ENCODE assay signal across 8 cellular contexts in genomic region chr14:94132285-94132887, GRCh38. TPM values are rescaled to one million over a fixed set of nuclear protein-coding genes. Genes with fewer than 3 reads are reported as not detected.
DNase-seq lines count a peak whose midpoint lies in the region; ATAC-seq and TF ChIP-seq lines count a peak whose summit lies in the region.

No MANE protein-coding gene starts in this region.

- no peak overlapping the region for H3K4me3 ChIP-seq in IMR-90 (ENCODE audit: insufficient read depth, low read depth, low read length)
- no peak overlapping the region for H3K4me3 ChIP-seq in OCI-LY3 (ENCODE audit: low read length)
- H3K4me3 ChIP-seq in fibroblast of villous mesenchyme (ENCODE audit: low read depth, low read length) = no peak overlapping the region

- H4K8ac ChIP-seq in IMR-90 (ENCODE audit: low read depth in 2 of 2, low read length in 2 of 2) = no peak overlapping the region

- no peak overlapping the region for H3K14ac ChIP-seq in IMR-90 (replicated peaks; ENCODE audit: low read depth, low read length)

- H3K4me1 Mint-ChIP-seq in activated T-cell treated with anti-CD3 and anti-CD28 coated beads, Interleukin-2, amount 50 U/mL, for 72 hours (ENCODE audit: low read depth) = peaks cover 18% of the 10 kb centered on the region

- H2AFZ ChIP-seq in IMR-90 (replicated peaks; ENCODE audit: low read length, poor library complexity) (no peak overlapping the region), OCI-LY3 (ENCODE audit: low read depth, low read length) (no peak overlapping the region)

- ATAC-seq in IMR-90 (ENCODE audit: low read depth) = no peak
- ATAC-seq in activated T-cell treated with anti-CD3 and anti-CD28 coated beads, Interleukin-2, amount 50 U/mL, for 72 hours (replicated peaks in 1 of 2) = peak in 1 of 2 donors; percentile 22

- peaks cover 0 to 14% of the 10 kb centered on the region in 2 experiments; a peak in 1 of 4 replicates for H3K79me1 ChIP-seq in IMR-90 (ENCODE audit: low read depth in 1 of 2, low read length in 2 of 2)

- no CpG with 5 or more reads among the region's 4 CpGs for WGBS in IMR-90 (ENCODE audit: extremely low coverage in 2 of 2, insufficient read length in 1 of 2), 2 experiments

- in situ Hi-C loops in IMR-90 (cut with MboI; ENCODE audit: low sequenced_read_pairs) = loop anchor here (10.0 kb wide), 1 partner anchor 188 kb away; no protein-coding TSS in a partner anchor

- H3K4ac ChIP-seq in IMR-90 (ENCODE audit: low read depth, low read length) = no peak overlapping the region

- POLR2A ChIA-PET in IMR-90 (lab: Charles Lee; ENCODE audit: unreplicated experiment) = no interaction called here

- H4K20me1 ChIP-seq in IMR-90 (ENCODE audit: insufficient read depth, low read length) = no peaks in the 10 kb centered on the region
- H4K20me1 ChIP-seq in OCI-LY3 (ENCODE audit: insufficient read depth, low read length) = no peaks in the 10 kb centered on the region

- H2AK5ac ChIP-seq in IMR-90 (ENCODE audit: low read depth, low read length) = no peak overlapping the region

- peaks cover 4 to 5% of the 10 kb centered on the region in 2 donors for H3K36me3 Mint-ChIP-seq in activated T-cell treated with anti-CD3 and anti-CD28 coated beads, Interleukin-2, amount 50 U/mL, for 72 hours (ENCODE audit: insufficient read depth in 2 of 2)

- intact Hi-C loops in IMR-90 (cut with micrococcal nuclease) = loop anchor here (5.0 kb wide), 1 partner anchor 355 kb away; no protein-coding TSS in a partner anchor

- no peak overlapping the region for H2AK9ac ChIP-seq in IMR-90 (replicated peaks; ENCODE audit: low read depth, low read length, poor library complexity)

- BruUV-seq in IMR-90 (replicated peaks; lab: Mats Ljungman, UMichigan) = no TSS peak

- H3K4me2 ChIP-seq in IMR-90 (ENCODE audit: low read depth, low read length) = no peak overlapping the region
- peak overlapping the region; percentile 18; the same call in 1 of the 2 replicates for H3K4me2 ChIP-seq in OCI-LY3 (ENCODE audit: low read length)

- H3K23ac ChIP-seq in IMR-90 (ENCODE audit: low read depth, low read length) = no peak overlapping the region

- no peak overlapping the region for H2BK15ac ChIP-seq in IMR-90 (ENCODE audit: low read depth, low read length)

- H2BK120ac ChIP-seq in IMR-90 (ENCODE audit: low read depth, low read length) = no peak overlapping the region

- peaks cover 5% of the 10 kb centered on the region in 2 donors for H3K9me3 Mint-ChIP-seq in activated T-cell treated with anti-CD3 and anti-CD28 coated beads, Interleukin-2, amount 50 U/mL, for 72 hours

- peaks cover 5% of the 10 kb centered on the region; the same call in 1 of the 2 replicates for H3K9me1 ChIP-seq in IMR-90 (ENCODE audit: insufficient read depth, low read length)

- H3K4me3 Mint-ChIP-seq in activated T-cell treated with anti-CD3 and anti-CD28 coated beads, Interleukin-2, amount 50 U/mL, for 72 hours = no peak overlapping the region

- H3K9ac ChIP-seq in IMR-90 (ENCODE audit: low read depth, low read length) (no peak overlapping the region), OCI-LY3 (ENCODE audit: low read length) (no peak overlapping the region)

- H3K56ac ChIP-seq in IMR-90 (ENCODE audit: extremely low read depth, insufficient read depth, low read length) = no peak overlapping the region

- H3K27me3 ChIP-seq in IMR-90 (ENCODE audit: control insufficient read depth, insufficient read depth, low read length) = no peaks in the 10 kb centered on the region; the same call in 1 of the 2 replicates
- 0 out of 2 replicates have a peak, but pooled peaks cover 5% of the 10 kb centered on the region for H3K27me3 ChIP-seq in OCI-LY3 (ENCODE audit: low read depth, low read length)

- TF ChIP-seq RAD21 in IMR-90 (IDR thresholded peaks at IDR 0.05; ENCODE audit: low read length) = peak; percentile 59

- no peak overlapping the region for H4K91ac ChIP-seq in IMR-90 (ENCODE audit: insufficient read depth, low read depth, low read length)

- H3K18ac ChIP-seq in IMR-90 (ENCODE audit: low read depth, low read length) = no peak overlapping the region

- H3K27ac Mint-ChIP-seq in activated T-cell treated with anti-CD3 and anti-CD28 coated beads, Interleukin-2, amount 50 U/mL, for 72 hours = peak overlapping the region; percentile 40

- no peak overlapping the region for H2BK5ac ChIP-seq in IMR-90 (ENCODE audit: low read depth, low read length, poor library complexity, severe bottlenecking)

- dilution Hi-C loops in IMR-90 (cut with HindIII; ENCODE audit: low sequenced_read_pairs, unreplicated experiment) = no loop called here

- H4K5ac ChIP-seq in IMR-90 (ENCODE audit: low read depth, low read length) = no peak overlapping the region

- H3K36me3 ChIP-seq in IMR-90 (ENCODE audit: control insufficient read depth, insufficient read depth, low read length) (peaks cover 4% of the 10 kb centered on the region; the same call in 1 of the 2 replicates), OCI-LY3 (replicated peaks; ENCODE audit: low read depth, low read length) (no peaks in the 10 kb centered on the region)

- TF ChIP-seq POLR2A in IMR-90 (IDR thresholded peaks at IDR 0.05; ENCODE audit: low read depth, low read length) = no peak

- DNase-seq in NCI-H2029 treated with DMSO at 0.1 percent for 48 hours (lab: John Stamatoyannopoulos, UW) (peak; percentile 49), NCI-H2029 (lab: John Stamatoyannopoulos, UW) (no peak), IMR-90 (peak; percentile 70), fibroblast of villous mesenchyme (ENCODE audit: low read depth) (peak; percentile 75), putamen (ENCODE audit: low spot score) (peak; percentile 74), occipital lobe (lab: John Stamatoyannopoulos, UW) (no peak)
- DNase-seq in activated T-cell treated with anti-CD3 and anti-CD28 coated beads, Interleukin-2, amount 50 U/mL, for 72 hours = peak; percentile 51 to 77

- H2BK20ac ChIP-seq in IMR-90 (ENCODE audit: low read depth, low read length) = no peak overlapping the region

- TF ChIP-seq CTCF in IMR-90 (conservative IDR thresholded peaks at IDR 0.05; ENCODE audit: low read depth, low read length) (peak; percentile 73), OCI-LY3 (IDR thresholded peaks at IDR 0.05; ENCODE audit: low read depth, low read length) (peak; percentile 86), fibroblast of villous mesenchyme (IDR thresholded peaks at IDR 0.05; ENCODE audit: insufficient read depth, low read depth, low read length) (peak; percentile 75)

- peaks cover 21% of the 10 kb centered on the region for H3K27me3 Mint-ChIP-seq in activated T-cell treated with anti-CD3 and anti-CD28 coated beads, Interleukin-2, amount 50 U/mL, for 72 hours (ENCODE audit: low read depth)

- CTCF ChIA-PET in IMR-90 (lab: Yijun Ruan, JAX) = interaction anchor here (0.5 to 2.0 kb wide), 12 partner anchors 8 to 1378 kb away, joined by 3 to 13 read pairs (median 4); partner anchors contain the start of gene OTUB2

- no peak overlapping the region for H3K27ac ChIP-seq in IMR-90 (ENCODE audit: insufficient read depth, low read length)
- H3K27ac ChIP-seq in OCI-LY3 (ENCODE audit: low read length) = no peak overlapping the region

- peaks cover 5% of the 10 kb centered on the region for H3K4me1 ChIP-seq in IMR-90 (ENCODE audit: control insufficient read depth, insufficient read depth, low read length)
- H3K4me1 ChIP-seq in OCI-LY3 (ENCODE audit: low read length) = peaks cover 13% of the 10 kb centered on the region

- H3K9me3 ChIP-seq in IMR-90 (ENCODE audit: control insufficient read depth, insufficient read depth, low read length) (peaks cover 2% of the 10 kb centered on the region; the same call in 1 of the 2 replicates), OCI-LY3 (ENCODE audit: insufficient read depth, low read length) (no peaks in the 10 kb centered on the region)

- no peaks in the 10 kb centered on the region for H3K79me2 ChIP-seq in OCI-LY3 (ENCODE audit: low read length)

TF ChIP-seq in IMR-90, 13 proteins besides CTCF, POLR2A, EP300 and RAD21 (continues in another document):
- peak; percentile 46 for TF ChIP-seq SMC3 (IDR thresholded peaks at IDR 0.05; ENCODE audit: low read depth, low read length)

RNA-seq across cellular contexts. Expression of gene IFI27L2, which starts 3.0 kb away (rescaled TPM):
- 43.0 and 111 TPM in 2 replicates for total RNA-seq in IMR-90 (2012; rRNA removed)
- 187 and 261 TPM in 2 replicates for polyA plus RNA-seq in IMR-90 (2012; rRNA removed)
- polyA plus RNA-seq in IMR-90 (2012; cell fraction: cytosol; rRNA removed) = 441 and 716 TPM in 2 replicates
- polyA plus RNA-seq in IMR-90 (2012; cell fraction: nucleus; rRNA removed; ENCODE audit: low replicate concordance) = 72.6 and 129 TPM in 2 replicates
- total RNA-seq in activated T-cell treated with anti-CD3 and anti-CD28 coated beads, Interleukin-2, amount 50 U/mL, for 72 hours = 10 to 100 TPM; 52.0 to 66.0 TPM
- total RNA-seq in fibroblast of villous mesenchyme = 94.1 and 102 TPM in 2 replicates
- 8.9 TPM for total RNA-seq in occipital lobe

RNA-seq across cellular contexts. Expression of gene IFI27, which starts 21.9 kb away (rescaled TPM):
- total RNA-seq in IMR-90 (2012; rRNA removed) (under 0.01 TPM in 1 of 2 replicates, not detected in the other), fibroblast of villous mesenchyme (51.4 and 103 TPM in 2 replicates), occipital lobe (12.2 TPM)
- 0.60 and 1.2 TPM in 2 replicates for polyA plus RNA-seq in IMR-90 (2012; rRNA removed)
- 2.8 TPM in 1 of 2 replicates, not detected in the other for polyA plus RNA-seq in IMR-90 (2012; cell fraction: cytosol; rRNA removed)
- 4.2 and 8.7 TPM in 2 replicates for polyA plus RNA-seq in IMR-90 (2012; cell fraction: nucleus; rRNA removed; ENCODE audit: low replicate concordance)
- total RNA-seq in activated T-cell treated with anti-CD3 and anti-CD28 coated beads, Interleukin-2, amount 50 U/mL, for 72 hours = 1 to 10 TPM; 5.1 to 7.7 TPM

RNA-seq across cellular contexts. Expression of gene PPP4R4, which starts 41.7 kb away (rescaled TPM):
- 0.36 and 0.56 TPM in 2 replicates for total RNA-seq in IMR-90 (2012; rRNA removed)
- polyA plus RNA-seq in IMR-90 (2012; rRNA removed) = 0.13 and 0.17 TPM in 2 replicates
- 0.01 and 0.12 TPM in 2 replicates for polyA plus RNA-seq in IMR-90 (2012; cell fraction: cytosol; rRNA removed)
- 0.33 TPM in 1 of 2 replicates, not detected in the other for polyA plus RNA-seq in IMR-90 (2012; cell fraction: nucleus; rRNA removed; ENCODE audit: low replicate concordance)
- 1 to 10 TPM; 6.2 to 9.5 TPM for total RNA-seq in activated T-cell treated with anti-CD3 and anti-CD28 coated beads, Interleukin-2, amount 50 U/mL, for 72 hours
- under 0.01 and 0.43 TPM in 2 replicates for total RNA-seq in fibroblast of villous mesenchyme
- total RNA-seq in occipital lobe = 0.31 TPM

RNA-seq across cellular contexts. Expression of gene IFI27L1, which starts 51.3 kb away (rescaled TPM):
- total RNA-seq in IMR-90 (2012; rRNA removed) = 10.8 and 13.3 TPM in 2 replicates
- 22.5 and 24.3 TPM in 2 replicates for polyA plus RNA-seq in IMR-90 (2012; rRNA removed)
- 48.4 and 49.9 TPM in 2 replicates for polyA plus RNA-seq in IMR-90 (2012; cell fraction: cytosol; rRNA removed)
- 24.0 and 35.5 TPM in 2 replicates for polyA plus RNA-seq in IMR-90 (2012; cell fraction: nucleus; rRNA removed; ENCODE audit: low replicate concordance)
- 10 to 100 TPM; 59.6 to 71.4 TPM for total RNA-seq in activated T-cell treated with anti-CD3 and anti-CD28 coated beads, Interleukin-2, amount 50 U/mL, for 72 hours
- total RNA-seq in fibroblast of villous mesenchyme = 9.9 and 15.8 TPM in 2 replicates
- 5.0 TPM for total RNA-seq in occipital lobe

RNA-seq across cellular contexts. Expression of gene DDX24, which starts 51.4 kb away (rescaled TPM):
- total RNA-seq in IMR-90 (2012; rRNA removed) = 152 and 155 TPM in 2 replicates
- polyA plus RNA-seq in IMR-90 (2012; rRNA removed) = 126 and 134 TPM in 2 replicates
- polyA plus RNA-seq in IMR-90 (2012; cell fraction: cytosol; rRNA removed) = 45.5 and 138 TPM in 2 replicates
- polyA plus RNA-seq in IMR-90 (2012; cell fraction: nucleus; rRNA removed; ENCODE audit: low replicate concordance) = 53.5 and 184 TPM in 2 replicates
- total RNA-seq in activated T-cell treated with anti-CD3 and anti-CD28 coated beads, Interleukin-2, amount 50 U/mL, for 72 hours = 100 to 1,000 TPM; 193 to 197 TPM
- total RNA-seq in fibroblast of villous mesenchyme = 92.1 and 128 TPM in 2 replicates
- total RNA-seq in occipital lobe = 110 TPM

Comparison
In these comparisons a context has a peak if more than half of its experiments do, and no peak if none do; other contexts are left out.
1. DNase-seq: peak in NCI-H2029 treated with DMSO at 0.1 percent for 48 hours (single experiment), IMR-90 (single experiment), activated T-cell treated with anti-CD3 and anti-CD28 coated beads, Interleukin-2, amount 50 U/mL, for 72 hours (2 of 2), fibroblast of villous mesenchyme (single experiment) and putamen (single experiment); none in NCI-H2029 (single experiment) and occipital lobe (single experiment).
2. Peak in every context shown above with its lines, with median percentiles within 50 percentile points of each other: CTCF ChIP-seq.